ENCODE assay signal across 28 cellular contexts in genomic region chr5:137032929-137033328, GRCh38.
"Had no signal": no experiment of that assay in that cellular context is flagged by ENCODE, and none has a peak within 500 bp of the region (broad histone marks: within the 10 kb centered on the region; RNA-seq: fewer than 3 reads in every experiment).

No MANE protein-coding gene starts in this region.

- H3K9me3 ChIP-seq: left ventricle myocardium inferior, mucosa of descending colon, ovary, sigmoid colon, thoracic aorta, upper lobe of left lung had no signal

- H3K4me1 ChIP-seq: left ventricle myocardium inferior, sigmoid colon, upper lobe of left lung had no signal

- H3K9me3 Mint-ChIP-seq: activated naive CD4-positive, alpha-beta T cell treated with anti-CD3 and anti-CD28 coated beads, Interleukin-2, amount 10 ng/mL, durations not matched to agents 7 days and 5 days; activated T-cell treated with anti-CD3 and anti-CD28 coated beads, Interleukin-2, amount 50 U/mL, for 4 hours; neural crest cell; stimulated activated memory B cell treated with anti-CD40 and anti-IgM and Interleukin-4, amounts not matched to agents 10 μg/mL and 1 μg/mL and 100 μg/mL, for 72 hours had no signal

- DNase-seq: activated CD4-positive, alpha-beta T cell treated with anti-CD3 and anti-CD28 coated beads, Interleukin-2, amount 50 U/mL, for 1 hour; activated CD4-positive, CD25-positive, alpha-beta regulatory T cell treated with anti-CD3 and anti-CD28 coated beads, Interleukin-2, amount 50 U/mL, for 72 hours; activated CD8-positive, alpha-beta memory T cell treated with anti-CD3 and anti-CD28 coated beads, Interleukin-2, amount 50 U/mL, for 4 hours; activated effector memory CD4-positive, alpha-beta T cell treated with Interleukin-2 at 50 U/mL for 16 hours; activated naive CD4-positive, alpha-beta T cell treated with anti-CD3 and anti-CD28 coated beads, Interleukin-2, amount 10 ng/mL, durations not matched to agents 7 days and 5 days; activated naive CD8-positive, alpha-beta T cell treated with anti-CD3 and anti-CD28 coated beads, Interleukin-2, amount 50 U/mL, for 24 hours; activated T-cell treated with anti-CD3 and anti-CD28 coated beads, Interleukin-2, amount 50 U/mL, for 4 hours; aorta; brain microvascular endothelial cell; foreskin fibroblast; glutamatergic neuron; hypothalamus; kidney glomerular epithelial cell; left ventricle myocardium inferior; mucosa of descending colon; naive B cell; ovary; sigmoid colon; stimulated activated CD4-positive, alpha-beta T cell treated with anti-CD3 and anti-CD28 coated beads, Interleukin-4, amount 100 ng/mL, for 4 hours; T-helper 1 cell; T-helper 9 cell had no signal

- H3K27ac ChIP-seq: brain microvascular endothelial cell, coronary artery, left ventricle myocardium inferior, ovary, sigmoid colon, thoracic aorta, upper lobe of left lung had no signal

- H3K4me3 Mint-ChIP-seq: activated naive CD4-positive, alpha-beta T cell treated with anti-CD3 and anti-CD28 coated beads, Interleukin-2, amount 10 ng/mL, durations not matched to agents 7 days and 5 days; activated naive CD8-positive, alpha-beta T cell treated with anti-CD3 and anti-CD28 coated beads, Interleukin-2, amount 50 U/mL, for 24 hours; activated T-cell treated with anti-CD3 and anti-CD28 coated beads, Interleukin-2, amount 50 U/mL, for 4 hours; central memory CD8-positive, alpha-beta T cell; naive B cell; neural crest cell; stimulated activated memory B cell treated with anti-CD40 and anti-IgM and Interleukin-4, amounts not matched to agents 10 μg/mL and 1 μg/mL and 100 μg/mL, for 72 hours had no signal

- H3K36me3 Mint-ChIP-seq: activated naive CD4-positive, alpha-beta T cell treated with anti-CD3 and anti-CD28 coated beads, Interleukin-2, amount 10 ng/mL, durations not matched to agents 7 days and 5 days; naive B cell; stimulated activated memory B cell treated with anti-CD40 and anti-IgM and Interleukin-4, amounts not matched to agents 10 μg/mL and 1 μg/mL and 100 μg/mL, for 72 hours had no signal

- H3K27me3 ChIP-seq: brain microvascular endothelial cell, ovary, sigmoid colon, upper lobe of left lung had no signal

- H3K36me3 ChIP-seq: brain microvascular endothelial cell, left ventricle myocardium inferior, ovary, sigmoid colon, thoracic aorta, upper lobe of left lung had no signal

- H3K4me1 Mint-ChIP-seq: activated naive CD4-positive, alpha-beta T cell treated with anti-CD3 and anti-CD28 coated beads, Interleukin-2, amount 10 ng/mL, durations not matched to agents 7 days and 5 days; activated naive CD8-positive, alpha-beta T cell treated with anti-CD3 and anti-CD28 coated beads, Interleukin-2, amount 50 U/mL, for 24 hours; central memory CD8-positive, alpha-beta T cell; naive B cell; stimulated activated memory B cell treated with anti-CD40 and anti-IgM and Interleukin-4, amounts not matched to agents 10 μg/mL and 1 μg/mL and 100 μg/mL, for 72 hours had no signal

- H3K27ac Mint-ChIP-seq: activated naive CD4-positive, alpha-beta T cell treated with anti-CD3 and anti-CD28 coated beads, Interleukin-2, amount 10 ng/mL, durations not matched to agents 7 days and 5 days; activated naive CD8-positive, alpha-beta T cell treated with anti-CD3 and anti-CD28 coated beads, Interleukin-2, amount 50 U/mL, for 24 hours; stimulated activated memory B cell treated with anti-CD40 and anti-IgM and Interleukin-4, amounts not matched to agents 10 μg/mL and 1 μg/mL and 100 μg/mL, for 72 hours had no signal

- H3K27me3 Mint-ChIP-seq: activated naive CD4-positive, alpha-beta T cell treated with anti-CD3 and anti-CD28 coated beads, Interleukin-2, amount 10 ng/mL, durations not matched to agents 7 days and 5 days; activated naive CD8-positive, alpha-beta T cell treated with anti-CD3 and anti-CD28 coated beads, Interleukin-2, amount 50 U/mL, for 24 hours; central memory CD8-positive, alpha-beta T cell; stimulated activated memory B cell treated with anti-CD40 and anti-IgM and Interleukin-4, amounts not matched to agents 10 μg/mL and 1 μg/mL and 100 μg/mL, for 72 hours had no signal

- ATAC-seq: activated naive CD8-positive, alpha-beta T cell treated with anti-CD3 and anti-CD28 coated beads, Interleukin-2, amount 50 U/mL, for 24 hours; activated T-cell treated with anti-CD3 and anti-CD28 coated beads, Interleukin-2, amount 50 U/mL, for 4 hours; mucosa of descending colon; SK-N-SH treated with all-trans-retinoic acid at 6 μM for 48 hours; stimulated activated memory B cell treated with anti-CD40 and anti-IgM and Interleukin-4, amounts not matched to agents 10 μg/mL and 1 μg/mL and 100 μg/mL, for 72 hours had no signal

- H3K4me3 ChIP-seq: coronary artery, left ventricle myocardium inferior, mucosa of descending colon, ovary, sigmoid colon, thoracic aorta, upper lobe of left lung had no signal
